Comparison of ENCODE assay signal across 10 cellular contexts in genomic region chr1:210280221-210280620, GRCh38.
"Had no signal": no experiment of that assay in that cellular context is flagged by ENCODE, and none has a peak within 500 bp of the region (broad histone marks: within the 10 kb centered on the region; RNA-seq: fewer than 3 reads in every experiment).

No MANE protein-coding gene starts in this region.

- H3K9ac ChIP-seq: GM23248, KMS-11 had no signal

- DNase-seq: GM23248, GOT3, H7, IMR-90, Karpas-422, KBM-7 had no signal

- H3K27ac ChIP-seq: GM23248, HL-60, KMS-11 had no signal

- H3K4me3 ChIP-seq: GM23248, HAP-1 had no signal

- H2AFZ ChIP-seq: GM23248 had no signal

- H3K4me2 ChIP-seq: KMS-11 had no signal

- H3K36me3 ChIP-seq: HAP-1 had no signal

- ATAC-seq: HCT116 had no signal
